ENCODE assay signal across 17 cellular contexts in genomic region chr2:217742276-217742675, GRCh38.
DNase-seq lines count a peak whose midpoint lies in the region; ATAC-seq, FAIRE-seq and TF ChIP-seq lines count a peak whose summit lies in the region.
"Had no signal": no experiment of that assay in that cellular context is flagged by ENCODE, and none has a peak within 500 bp of the region (broad histone marks: within the 10 kb centered on the region; RNA-seq: fewer than 3 reads in every experiment).

No MANE protein-coding gene starts in this region.

- POLR2A ChIA-PET in K562 (lab: Yijun Ruan, JAX) = no interaction called here

- intact Hi-C loops in K562 (cut with micrococcal nuclease) (no loop called here), aorta (cut with DNase I) (no loop called here), upper lobe of right lung (cut with DNase I) (no loop called here)

- in situ Hi-C loops in K562 (cut with MboI) = no loop called here

- no peak overlapping the region for H2AFZ ChIP-seq in K562 (ENCODE audit: low read depth, low read length)
- H2AFZ ChIP-seq: PC-9 had no signal

- H3K36me3 ChIP-seq in K562 (ENCODE audit: control insufficient read depth, insufficient read depth, low read length) (no peaks in the 10 kb centered on the region), aorta (ENCODE audit: control insufficient read depth in 1 of 2, insufficient read depth in 2 of 2, low read length in 1 of 2) (peaks cover 0 to 9% of the 10 kb centered on the region in 2 donors), upper lobe of right lung (no peaks in the 10 kb centered on the region)

- TF ChIP-seq EP300 in K562 (IDR thresholded peaks at IDR 0.05; ENCODE audit: low read length) = no peak

- BruUV-seq in K562 (replicated peaks; lab: Mats Ljungman, UMichigan) = no TSS peak

- peaks cover 0 to 17% of the 10 kb centered on the region in 2 experiments; a peak in 2 of 5 replicates for H3K27me3 ChIP-seq in K562 (ENCODE audit: control insufficient read depth in 2 of 2, insufficient read depth in 2 of 2, low read length in 2 of 2)
- H3K27me3 ChIP-seq in aorta (ENCODE audit: control insufficient read depth in 1 of 2, insufficient read depth in 2 of 2, low read length in 1 of 2) = no peaks in the 10 kb centered on the region
- no peaks in the 10 kb centered on the region for H3K27me3 ChIP-seq in upper lobe of right lung

- CTCF ChIA-PET in K562 (lab: Yijun Ruan, JAX; ENCODE audit: low intra/inter-chr PET ratio) = no interaction called here

- no peak for TF ChIP-seq CTCF in K562 (IDR thresholded peaks at IDR 0.05 in 2 of 3, conservative IDR thresholded peaks at IDR 0.05 in 1 of 3; ENCODE audit: insufficient read depth in 2 of 3, low read depth in 1 of 3, low read length in 3 of 3)
- no peak for TF ChIP-seq CTCF in upper lobe of right lung (IDR thresholded peaks at IDR 0.05)

- H4K20me1 ChIP-seq in K562 (replicated peaks; ENCODE audit: control insufficient read depth, insufficient read depth, low read length) = no peaks in the 10 kb centered on the region

- WGBS in K562 (ENCODE audit: insufficient coverage, low coverage, missing lambda C conversion rate) = 0% methylated on average over 4 of the region's 4 CpGs
- 3 to 9% methylated on average over 4 of the region's 4 CpGs for WGBS in aorta, 2 donors

- no peak for TF ChIP-seq RAD21 in K562 (CRISPR knock-in tag; conservative IDR thresholded peaks at IDR 0.05 in 1 of 2, IDR thresholded peaks at IDR 0.05 in 1 of 2)

- H3K9me3 ChIP-seq in K562 (replicated peaks; ENCODE audit: control insufficient read depth, insufficient read depth, low read depth, low read length) (no peaks in the 10 kb centered on the region), aorta (ENCODE audit: control insufficient read depth, low read length) (no peaks in the 10 kb centered on the region), upper lobe of right lung (no peaks in the 10 kb centered on the region)

- no peak overlapping the region for H3K27ac ChIP-seq in K562 (ENCODE audit: extremely low read depth, low read depth, low read length)
- H3K27ac ChIP-seq in aorta (ENCODE audit: low read depth in 1 of 2, low read length in 2 of 2) = peak overlapping the region; percentile 59 to 80
- no peak overlapping the region for H3K27ac ChIP-seq in upper lobe of right lung
- H3K27ac ChIP-seq: PC-9, RWPE1 had no signal

- no peak for TF ChIP-seq POLR2A in K562 (conservative IDR thresholded peaks at IDR 0.05)

- DNase-seq in M059J (ENCODE audit: low read depth) (peak; percentile 14), K562 (ENCODE audit: extremely low read depth in 1 of 4, low spot score in 3 of 4) (no peak), islet precursor cell (peak; percentile 14), aorta (no peak), upper lobe of right lung (no peak)
- DNase-seq: ACHN, DMS79 treated with DMSO at 0.1 percent for 48 hours, H9, NCI-H1105 treated with DMSO at 0.1 percent for 48 hours, NCI-H1694, NCI-H2081 treated with DMSO at 0.1 percent for 48 hours, NCI-H524 treated with DMSO at 0.1 percent for 48 hours, PC-9 had no signal

- H3K4me1 ChIP-seq in K562 (replicated peaks in 1 of 2; ENCODE audit: control insufficient read depth in 2 of 2, insufficient read depth in 2 of 2, low read length in 2 of 2) (no peaks in the 10 kb centered on the region), aorta (ENCODE audit: control insufficient read depth in 1 of 2, insufficient read depth in 2 of 2, low read length in 2 of 2) (peaks cover 2 to 9% of the 10 kb centered on the region in 2 donors), upper lobe of right lung (peaks cover 13% of the 10 kb centered on the region)

- no peak for FAIRE-seq in K562 (lab: Jason Lieb, UNC)

- H3K9ac ChIP-seq in K562 (ENCODE audit: insufficient read depth in 1 of 2, low read depth in 2 of 2, low read length in 2 of 2) = no peak overlapping the region

- H3K79me2 ChIP-seq in K562 (ENCODE audit: control insufficient read depth, insufficient read depth, low read length) = no peaks in the 10 kb centered on the region

- no peak overlapping the region for H3K4me3 ChIP-seq in K562
- no peak overlapping the region for H3K4me3 ChIP-seq in aorta (ENCODE audit: low read length in 2 of 2)
- H3K4me3 ChIP-seq in upper lobe of right lung = no peak overlapping the region
- H3K4me3 ChIP-seq: PC-9 had no signal

- ATAC-seq in K562 (no peak), aorta (ENCODE audit: low FRiP score) (no peak), upper lobe of right lung (no peak), GM18873 (IDR thresholded peaks at IDR 0.05; ENCODE audit: low FRiP score, unreplicated experiment) (no peak)
- no peak for ATAC-seq in activated CD4-positive, CD25-positive, alpha-beta regulatory T cell treated with anti-CD3 and anti-CD28 coated beads, Interleukin-2, amount 50 U/mL, for 24 hours
- ATAC-seq: SK-N-SH treated with all-trans-retinoic acid at 6 μM for 48 hours had no signal

- H3K4me2 ChIP-seq in K562 (ENCODE audit: insufficient read depth, low read length) = no peak overlapping the region
- H3K4me2 ChIP-seq: PC-9 had no signal

- H3K9me1 ChIP-seq in K562 (ENCODE audit: control insufficient read depth, insufficient read depth, low read length) = no peaks in the 10 kb centered on the region

TF ChIP-seq in K562, 482 proteins besides CTCF, POLR2A, EP300 and RAD21:
- TF ChIP-seq ZNF668 (CRISPR knock-in tag; IDR thresholded peaks at IDR 0.05) (no peak), MAFG (tag; conservative IDR thresholded peaks at IDR 0.05) (peak; percentile 37; the same call in 1 of the 2 replicates), PKNOX1 (IDR thresholded peaks at IDR 0.05) (peak; percentile 28; the same call in 1 of the 2 replicates), KLF16 (IDR thresholded peaks at IDR 0.05) (no peak), NFE2L1 (tag; IDR thresholded peaks at IDR 0.05; ENCODE audit: borderline replicate concordance, low read depth) (0 out of 2 replicates have a peak, but pooled peaks have one; percentile 4), RBM34 (IDR thresholded peaks at IDR 0.05; ENCODE audit: borderline replicate concordance, insufficient read depth, low read length) (no peak)

Comparison
In these comparisons a context has a peak if more than half of its experiments do, and no peak if none do; other contexts are left out.
1. DNase-seq: peak in M059J (single experiment) and islet precursor cell (single experiment); none in K562 (0 of 4), aorta (0 of 2) and upper lobe of right lung (single experiment).
2. H3K27ac ChIP-seq: peak in aorta (2 of 2); none in K562 (single experiment) and upper lobe of right lung (single experiment).